Comparison of ENCODE assay signal across 16 cellular contexts in genomic region chr10:131248376-131249165, GRCh38.
"Had no signal": no experiment of that assay in that cellular context is flagged by ENCODE, and none has a peak within 500 bp of the region (broad histone marks: within the 10 kb centered on the region; RNA-seq: fewer than 3 reads in every experiment).

No MANE protein-coding gene starts in this region.

- H3K9me3 Mint-ChIP-seq: dendritic cell treated with granulocyte-macrophage colony-stimulating factor and Interleukin-4, amounts not matched to agents 40 ng/mL and 50 ng/mL, for 4 days; memory B cell; natural killer cell treated with Interleukin-12 subunit alpha and Interleukin-12 subunit beta and Interleukin-15 and Interleukin-18, amount 100 ng/mL, for 72 hours had no signal

- DNase-seq: effector memory CD8-positive, alpha-beta T cell; gastrocnemius medialis; heart right ventricle; hypothalamus; kidney glomerular epithelial cell; midbrain; small intestine; stimulated activated CD4-positive, alpha-beta T cell treated with anti-CD3 and anti-CD28 coated beads, Interleukin-2, amount 100 ng/mL, for 48 hours; stimulated activated naive CD4-positive, alpha-beta T cell treated with Interleukin-2 at 50 U/mL for 16 hours; trophoblast cell had no signal

- H3K27ac ChIP-seq: epithelial cell of prostate, esophagus muscularis mucosa, gastrocnemius medialis, heart right ventricle, right atrium auricular region had no signal

- H3K4me3 ChIP-seq: esophagus muscularis mucosa, gastrocnemius medialis, heart right ventricle, right atrium auricular region had no signal

- H3K27ac Mint-ChIP-seq: dendritic cell treated with granulocyte-macrophage colony-stimulating factor and Interleukin-4, amounts not matched to agents 40 ng/mL and 50 ng/mL, for 4 days; effector memory CD8-positive, alpha-beta T cell; memory B cell; natural killer cell treated with Interleukin-12 subunit alpha and Interleukin-12 subunit beta and Interleukin-15 and Interleukin-18, amount 100 ng/mL, for 72 hours had no signal

- H3K27me3 ChIP-seq: right atrium auricular region had no signal

- H3K36me3 Mint-ChIP-seq: memory B cell; natural killer cell treated with Interleukin-12 subunit alpha and Interleukin-12 subunit beta and Interleukin-15 and Interleukin-18, amount 100 ng/mL, for 72 hours had no signal

- H3K27me3 Mint-ChIP-seq: effector memory CD8-positive, alpha-beta T cell; memory B cell; natural killer cell treated with Interleukin-12 subunit alpha and Interleukin-12 subunit beta and Interleukin-15 and Interleukin-18, amount 100 ng/mL, for 72 hours had no signal

- H3K9me3 ChIP-seq: esophagus muscularis mucosa, gastrocnemius medialis, heart right ventricle, right atrium auricular region had no signal

- H3K36me3 ChIP-seq: esophagus muscularis mucosa, gastrocnemius medialis, heart right ventricle, right atrium auricular region had no signal

- ATAC-seq: effector memory CD8-positive, alpha-beta T cell; gastrocnemius medialis; heart right ventricle; natural killer cell treated with Interleukin-12 subunit alpha and Interleukin-12 subunit beta and Interleukin-15 and Interleukin-18, amount 100 ng/mL, for 72 hours had no signal

- H3K4me1 Mint-ChIP-seq: memory B cell had no signal

- H3K4me3 Mint-ChIP-seq: dendritic cell treated with granulocyte-macrophage colony-stimulating factor and Interleukin-4, amounts not matched to agents 40 ng/mL and 50 ng/mL, for 4 days; effector memory CD8-positive, alpha-beta T cell; memory B cell; natural killer cell treated with Interleukin-12 subunit alpha and Interleukin-12 subunit beta and Interleukin-15 and Interleukin-18, amount 100 ng/mL, for 72 hours had no signal

- H3K4me1 ChIP-seq: esophagus muscularis mucosa, gastrocnemius medialis, right atrium auricular region had no signal
